Comparison of ENCODE assay signal across 10 cellular contexts in the genomic region with DNA sequence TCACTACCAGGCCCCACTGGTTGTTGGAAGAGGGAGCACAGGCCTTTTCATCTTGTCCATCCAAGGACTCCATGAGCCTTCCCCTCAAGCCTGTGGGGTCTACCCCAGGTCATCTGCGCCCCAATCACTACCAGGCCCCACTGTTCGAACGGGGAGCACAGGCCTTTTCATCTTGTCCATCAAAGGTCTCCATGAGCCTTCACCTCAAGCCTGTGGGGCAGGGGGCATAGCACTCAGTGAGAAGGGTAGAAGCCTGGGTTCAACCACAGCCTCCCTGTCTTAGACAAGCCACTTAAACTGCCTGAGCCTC.
"Had no signal": no experiment of that assay in that cellular context is flagged by ENCODE, and none has a peak within 500 bp of the region (broad histone marks: within the 10 kb centered on the region; RNA-seq: fewer than 3 reads in every experiment).

No MANE protein-coding gene starts in this region.

- H3K9me3 ChIP-seq: esophagus muscularis mucosa, pancreas, SK-N-SH had no signal

- H3K27me3 ChIP-seq: esophagus muscularis mucosa, pancreas had no signal

- H3K4me1 ChIP-seq: pancreas had no signal

- ATAC-seq: pancreas had no signal

- H3K4me2 ChIP-seq: neural progenitor cell, SK-N-SH had no signal

- DNase-seq: activated CD4-positive, alpha-beta T cell treated with anti-CD3 and anti-CD28 coated beads, Interleukin-2, amount 50 U/mL, for 48 hours; activated effector memory CD4-positive, alpha-beta T cell treated with anti-CD3 and anti-CD28 coated beads, Interleukin-2, amount 50 U/mL, for 16 hours; pancreas; SK-N-SH; stimulated activated CD4-positive, alpha-beta T cell treated with anti-CD3 and anti-CD28 coated beads, Interleukin-2, amount 100 ng/mL, for 48 hours; stimulated activated naive CD4-positive, alpha-beta T cell treated with Interleukin-2 at 50 U/mL for 16 hours; T-helper 1 cell; T1000 had no signal

- H3K9ac ChIP-seq: neural progenitor cell, SK-N-SH had no signal

- H3K4me3 ChIP-seq: esophagus muscularis mucosa, neural progenitor cell, pancreas had no signal

- H3K27ac ChIP-seq: neural progenitor cell, pancreas had no signal

- H3K36me3 ChIP-seq: esophagus muscularis mucosa, neural progenitor cell, pancreas had no signal
